7 cellular contexts compared by ENCODE assay signal in genomic region chr7:44031319-44031718, GRCh38. TPM values are rescaled to one million over a fixed set of nuclear protein-coding genes. Genes with fewer than 3 reads are reported as not detected.
"Had no signal": no experiment of that assay in that cellular context is flagged by ENCODE, and none has a peak within 500 bp of the region (broad histone marks: within the 10 kb centered on the region; RNA-seq: fewer than 3 reads in every experiment).

No MANE protein-coding gene starts in this region.

RNA-seq across cellular contexts. Expression of gene SPDYE1, which starts 33.6 kb away (rescaled TPM):
- total RNA-seq: GM23248, GM23338, H1, H4, H7, H9, HFFc6 had no signal
- polyA plus RNA-seq: H1 had no signal

RNA-seq across cellular contexts. Expression of gene PGAM2, which starts 34.0 kb away (rescaled TPM):
- total RNA-seq: GM23248, H4 had no signal
- polyA plus RNA-seq: GM23248 had no signal
